In the genomic region with DNA sequence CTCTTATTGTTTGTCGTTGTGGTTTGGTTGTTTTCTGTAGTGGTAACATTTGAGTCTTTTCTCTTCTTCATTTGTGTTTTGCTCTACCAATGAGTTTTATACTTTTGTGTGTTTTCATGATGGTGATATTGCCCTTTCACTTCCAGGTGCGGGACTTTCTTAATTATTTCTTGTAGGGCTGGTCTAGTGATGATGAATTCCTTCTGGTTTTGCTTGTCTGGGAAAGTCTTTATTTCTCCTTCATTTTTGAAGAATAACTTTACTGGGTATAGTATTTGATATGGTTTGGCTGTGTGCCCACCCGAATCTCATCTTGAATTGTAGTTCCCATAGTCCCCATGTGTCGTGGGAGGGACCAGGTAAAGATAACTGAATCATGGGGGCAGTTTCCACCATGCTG, we compare ENCODE assay signal across 37 cellular contexts. TPM values are rescaled to one million over a fixed set of nuclear protein-coding genes. Genes with fewer than 3 reads are reported as not detected.
"Had no signal": no experiment of that assay in that cellular context is flagged by ENCODE, and none has a peak within 500 bp of the region (broad histone marks: within the 10 kb centered on the region; RNA-seq: fewer than 3 reads in every experiment).

No MANE protein-coding gene starts in this region.

- FAIRE-seq: astrocyte, bronchial epithelial cell, colon had no signal

- H3K4me3 ChIP-seq: adrenal gland, ascending aorta, body of pancreas, breast epithelium, cardiac muscle cell had no signal

- H3K36me3 ChIP-seq: adrenal gland, ascending aorta, brain microvascular endothelial cell, breast epithelium, cardiac muscle cell had no signal

- H3K27me3 ChIP-seq: adrenal gland, ascending aorta, body of pancreas, brain microvascular endothelial cell, cardiac muscle cell had no signal

- H3K4me1 ChIP-seq: adrenal gland, ascending aorta, body of pancreas, breast epithelium had no signal

- H3K27ac ChIP-seq: adrenal gland, ascending aorta, body of pancreas, brain microvascular endothelial cell, breast epithelium, cardiac muscle cell had no signal

- DNase-seq: activated gamma-delta T cell; activated gamma-delta T cell treated with Interleukin-2 at 50 U/mL for 16 hours; activated naive CD4-positive, alpha-beta T cell; activated naive CD4-positive, alpha-beta T cell treated with anti-CD3 and anti-CD28 coated beads for 36 hours; activated naive CD4-positive, alpha-beta T cell treated with anti-CD3 and anti-CD28 coated beads, Interleukin-2, amount 10 ng/mL, durations not matched to agents 7 days and 5 days; activated naive CD4-positive, alpha-beta T cell treated with anti-CD3 and anti-CD28 coated beads, Interleukin-2, amount 50 U/mL, for 16 hours; activated naive CD4-positive, alpha-beta T cell treated with Interleukin-2 at 50 U/mL for 16 hours; activated naive CD8-positive, alpha-beta T cell treated with anti-CD3 and anti-CD28 coated beads for 36 hours; activated naive CD8-positive, alpha-beta T cell treated with anti-CD3 and anti-CD28 coated beads, Interleukin-2, amount 10 ng/mL, durations not matched to agents 7 days and 5 days; activated naive CD8-positive, alpha-beta T cell treated with anti-CD3 and anti-CD28 coated beads, Interleukin-2, amount 50 U/mL, for 24 hours; activated T-cell treated with anti-CD3 and anti-CD28 coated beads, Interleukin-2, amount 50 U/mL, for 1 hour; activated T-cell treated with anti-CD3 and anti-CD28 coated beads, Interleukin-2, amount 50 U/mL, for 24 hours; activated T-cell treated with anti-CD3 and anti-CD28 coated beads, Interleukin-2, amount 50 U/mL, for 4 hours; activated T-cell treated with anti-CD3 and anti-CD28 coated beads, Interleukin-2, amount 50 U/mL, for 48 hours; activated T-cell treated with anti-CD3 and anti-CD28 coated beads, Interleukin-2, amount 50 U/mL, for 72 hours; adrenal gland; amygdala; anterior cingulate cortex; aorta; body of pancreas; brain microvascular endothelial cell; caudate nucleus; central memory CD4-positive, alpha-beta T cell; cerebellar nuclear complex had no signal

- ATAC-seq: activated naive CD4-positive, alpha-beta T cell treated with anti-CD3 and anti-CD28 coated beads, Interleukin-2, amount 50 U/mL, for 72 hours; activated naive CD8-positive, alpha-beta T cell treated with anti-CD3 and anti-CD28 coated beads, Interleukin-2, amount 50 U/mL, for 24 hours; activated T-cell treated with anti-CD3 and anti-CD28 coated beads, Interleukin-2, amount 50 U/mL, for 4 hours; activated T-cell treated with anti-CD3 and anti-CD28 coated beads, Interleukin-2, amount 50 U/mL, for 72 hours; activated T-helper 17 cell treated with anti-CD3 and anti-CD28 coated beads, Interleukin-2, amount 50 U/mL, for 72 hours; body of pancreas had no signal

RNA-seq across cellular contexts. Expression of a gene that starts 6.8 kb away (rescaled TPM):
- total RNA-seq: activated naive CD4-positive, alpha-beta T cell treated with anti-CD3 and anti-CD28 coated beads for 36 hours; activated naive CD4-positive, alpha-beta T cell treated with anti-CD3 and anti-CD28 coated beads, Interleukin-2, amount 50 U/mL, for 72 hours; activated naive CD8-positive, alpha-beta T cell treated with anti-CD3 and anti-CD28 coated beads for 36 hours; activated naive CD8-positive, alpha-beta T cell treated with anti-CD3 and anti-CD28 coated beads, Interleukin-2, amount 10 ng/mL, durations not matched to agents 7 days and 5 days; activated T-cell treated with anti-CD3 and anti-CD28 coated beads, Interleukin-2, amount 50 U/mL, for 4 hours; activated T-cell treated with anti-CD3 and anti-CD28 coated beads, Interleukin-2, amount 50 U/mL, for 72 hours; activated T-helper 1 cell treated with anti-CD3 and anti-CD28 coated beads, Interleukin-12 subunit alpha, Interleukin-12 subunit beta, Interleukin-2, Interleukin-4 antibody, amounts not matched to agents 30 ng/mL and 10 ng/mL and 1 ng/mL, durations not matched to agents 14 hours and 24 hours and 36 hours; activated T-helper 17 cell treated with anti-CD3 and anti-CD28 coated beads, Interleukin-2, amount 50 U/mL, for 72 hours; activated T-helper 2 cell treated with anti-CD3 and anti-CD28 coated beads, Interferon-gamma antibody, Interleukin-2, Interleukin-4, amounts not matched to agents 10 μg/mL and 5 μg/mL and 100 μg/mL, durations not matched to agents 14 hours and 24 hours and 36 hours; aorta; ascending aorta; astrocyte; body of pancreas; bronchial epithelial cell; cardiac septum; cerebellum; chondrocyte had no signal

RNA-seq across cellular contexts. Expression of a gene that starts 8.9 kb away (rescaled TPM):
- total RNA-seq: activated naive CD4-positive, alpha-beta T cell treated with anti-CD3 and anti-CD28 coated beads for 36 hours; activated naive CD4-positive, alpha-beta T cell treated with anti-CD3 and anti-CD28 coated beads, Interleukin-2, amount 50 U/mL, for 72 hours; activated naive CD8-positive, alpha-beta T cell treated with anti-CD3 and anti-CD28 coated beads for 36 hours; activated T-cell treated with anti-CD3 and anti-CD28 coated beads, Interleukin-2, amount 50 U/mL, for 4 hours; activated T-cell treated with anti-CD3 and anti-CD28 coated beads, Interleukin-2, amount 50 U/mL, for 72 hours; activated T-helper 1 cell treated with anti-CD3 and anti-CD28 coated beads, Interleukin-12 subunit alpha, Interleukin-12 subunit beta, Interleukin-2, Interleukin-4 antibody, amounts not matched to agents 30 ng/mL and 10 ng/mL and 1 ng/mL, durations not matched to agents 14 hours and 24 hours and 36 hours; activated T-helper 17 cell treated with anti-CD3 and anti-CD28 coated beads, Interleukin-2, amount 50 U/mL, for 72 hours; activated T-helper 2 cell treated with anti-CD3 and anti-CD28 coated beads, Interferon-gamma antibody, Interleukin-2, Interleukin-4, amounts not matched to agents 10 μg/mL and 5 μg/mL and 100 μg/mL, durations not matched to agents 14 hours and 24 hours and 36 hours; astrocyte; bronchial epithelial cell; cardiac muscle cell; chondrocyte had no signal
- polyA plus RNA-seq: cardiac muscle cell had no signal

RNA-seq across cellular contexts. Expression of a gene that starts 24.3 kb away (rescaled TPM):
- total RNA-seq: activated naive CD4-positive, alpha-beta T cell treated with anti-CD3 and anti-CD28 coated beads for 36 hours; activated naive CD4-positive, alpha-beta T cell treated with anti-CD3 and anti-CD28 coated beads, Interleukin-2, amount 50 U/mL, for 72 hours; activated naive CD8-positive, alpha-beta T cell treated with anti-CD3 and anti-CD28 coated beads for 36 hours; activated naive CD8-positive, alpha-beta T cell treated with anti-CD3 and anti-CD28 coated beads, Interleukin-2, amount 10 ng/mL, durations not matched to agents 7 days and 5 days; activated T-cell treated with anti-CD3 and anti-CD28 coated beads, Interleukin-2, amount 50 U/mL, for 4 hours; activated T-cell treated with anti-CD3 and anti-CD28 coated beads, Interleukin-2, amount 50 U/mL, for 72 hours; activated T-helper 1 cell treated with anti-CD3 and anti-CD28 coated beads, Interleukin-12 subunit alpha, Interleukin-12 subunit beta, Interleukin-2, Interleukin-4 antibody, amounts not matched to agents 30 ng/mL and 10 ng/mL and 1 ng/mL, durations not matched to agents 14 hours and 24 hours and 36 hours; activated T-helper 17 cell treated with anti-CD3 and anti-CD28 coated beads, Interleukin-2, amount 50 U/mL, for 72 hours; activated T-helper 2 cell treated with anti-CD3 and anti-CD28 coated beads, Interferon-gamma antibody, Interleukin-2, Interleukin-4, amounts not matched to agents 10 μg/mL and 5 μg/mL and 100 μg/mL, durations not matched to agents 14 hours and 24 hours and 36 hours; astrocyte; bronchial epithelial cell; cardiac muscle cell; chondrocyte had no signal
- polyA plus RNA-seq: cardiac muscle cell had no signal

RNA-seq across cellular contexts. Expression of a gene that starts 54.3 kb away (rescaled TPM):
- total RNA-seq: activated T-helper 1 cell treated with anti-CD3 and anti-CD28 coated beads, Interleukin-12 subunit alpha, Interleukin-12 subunit beta, Interleukin-2, Interleukin-4 antibody, amounts not matched to agents 30 ng/mL and 10 ng/mL and 1 ng/mL, durations not matched to agents 14 hours and 24 hours and 36 hours; ascending aorta; astrocyte; body of pancreas; bronchial epithelial cell; cardiac muscle cell; cardiac septum; chondrocyte had no signal
- polyA plus RNA-seq: aorta, cardiac muscle cell had no signal
